14 cellular contexts compared by ENCODE assay signal in the genomic region with DNA sequence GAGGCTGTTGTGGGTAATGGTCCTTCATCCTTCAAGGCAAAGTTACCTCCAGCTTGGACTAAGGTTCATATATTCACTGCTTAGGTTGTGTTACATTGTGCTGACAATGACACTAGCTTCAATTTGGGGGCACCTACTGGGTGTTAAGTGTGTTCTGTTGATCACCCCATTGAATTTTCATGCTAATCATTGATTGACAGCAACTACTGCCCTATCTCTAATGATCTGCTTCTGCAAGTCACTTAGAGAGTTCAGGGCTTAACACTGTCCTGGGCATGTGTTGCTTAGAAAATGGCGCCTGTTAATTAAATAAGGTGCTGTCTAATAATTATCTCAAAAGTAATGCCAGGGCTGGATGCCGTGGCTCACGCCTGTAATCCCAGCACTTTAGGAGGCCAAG. TPM values are rescaled to one million over a fixed set of nuclear protein-coding genes. Genes with fewer than 3 reads are reported as not detected.
DNase-seq lines count a peak whose midpoint lies in the region; ATAC-seq and TF ChIP-seq lines count a peak whose summit lies in the region.
"Had no signal": no experiment of that assay in that cellular context is flagged by ENCODE, and none has a peak within 500 bp of the region (broad histone marks: within the 10 kb centered on the region; RNA-seq: fewer than 3 reads in every experiment).

No MANE protein-coding gene starts in this region.

- H3K27me3 ChIP-seq in body of pancreas (no peaks in the 10 kb centered on the region), liver (ENCODE audit: control insufficient read depth in 4 of 4, insufficient read depth in 4 of 4, low read length in 3 of 4) (no peaks in the 10 kb centered on the region), subcutaneous abdominal adipose tissue (ENCODE audit: control insufficient read depth in 5 of 5, insufficient read depth in 4 of 5, low read length in 5 of 5) (no peaks in the 10 kb centered on the region)
- H3K27me3 ChIP-seq: pancreas, testis had no signal

- H3K27ac Mint-ChIP-seq in HFFc6, result no peak overlapping the region
- no peak overlapping the region for H3K27ac Mint-ChIP-seq in stimulated activated effector memory CD8-positive, alpha-beta T cell treated with anti-CD3 and anti-CD28 coated beads, Interleukin-12 subunit alpha, Interleukin-12 subunit beta, amount 100 ng/mL, for 72 hours
- H3K27ac Mint-ChIP-seq: activated CD8-positive, alpha-beta memory T cell treated with anti-CD3 and anti-CD28 coated beads, Interleukin-2, amount 10 ng/mL, durations not matched to agents 7 days and 5 days had no signal

- no peak for TF ChIP-seq POLR2A in body of pancreas (IDR thresholded peaks at IDR 0.05)

- intact Hi-C loops in body of pancreas (cut with DNase I), result loop anchor here (10.0 kb wide), 1 partner anchor 53 kb away; no protein-coding TSS in a partner anchor

- no peaks in the 10 kb centered on the region for H3K9me3 ChIP-seq in body of pancreas
- H3K9me3 ChIP-seq in liver (ENCODE audit: control insufficient read depth in 4 of 4, low read length in 3 of 4), result no peaks in the 10 kb centered on the region
- H3K9me3 ChIP-seq in subcutaneous abdominal adipose tissue (ENCODE audit: control insufficient read depth in 5 of 5, low read length in 5 of 5), result no peaks in the 10 kb centered on the region
- H3K9me3 ChIP-seq: pancreas, testis had no signal

- H3K27ac ChIP-seq in body of pancreas (peak overlapping the region in 3 of 4 donors; percentile 6 to 88 (median 83)), liver (ENCODE audit: low read depth in 1 of 2, low read length in 2 of 2) (peak overlapping the region; percentile 57 to 94), subcutaneous abdominal adipose tissue (ENCODE audit: low read depth, low read length) (peak overlapping the region; percentile 72)

- WGBS in body of pancreas, 2 donors, result 51 to 71% methylated on average over 3 of the region's 3 CpGs
- WGBS in liver, result 71% methylated on average over 3 of the region's 3 CpGs

- H3K9ac ChIP-seq in liver (ENCODE audit: low read depth in 1 of 2, low read length in 2 of 2) (no peak overlapping the region), subcutaneous abdominal adipose tissue (ENCODE audit: low read length in 5 of 5) (no peak overlapping the region)

- H3K4me1 Mint-ChIP-seq in HFFc6 (ENCODE audit: low read depth), result peaks cover 79% of the 10 kb centered on the region
- H3K4me1 Mint-ChIP-seq in stimulated activated effector memory CD8-positive, alpha-beta T cell treated with anti-CD3 and anti-CD28 coated beads, Interleukin-12 subunit alpha, Interleukin-12 subunit beta, amount 100 ng/mL, for 72 hours, result peaks cover 38% of the 10 kb centered on the region

- no peaks in the 10 kb centered on the region for H3K9me3 Mint-ChIP-seq in HFFc6
- H3K9me3 Mint-ChIP-seq in stimulated activated effector memory CD8-positive, alpha-beta T cell treated with anti-CD3 and anti-CD28 coated beads, Interleukin-12 subunit alpha, Interleukin-12 subunit beta, amount 100 ng/mL, for 72 hours, result no peaks in the 10 kb centered on the region
- H3K9me3 Mint-ChIP-seq: IgD-negative memory B cell had no signal

- DNase-seq in HFFc6 (no peak), body of pancreas (no peak), NCI-H1048 (lab: John Stamatoyannopoulos, UW) (no peak), GM10248 (ENCODE audit: extremely low spot score) (no peak), CD1c-positive myeloid dendritic cell (ENCODE audit: extremely low spot score) (no peak)
- no peak for DNase-seq in stimulated activated effector memory CD8-positive, alpha-beta T cell treated with anti-CD3 and anti-CD28 coated beads, Interleukin-12 subunit alpha, Interleukin-12 subunit beta, amount 100 ng/mL, for 72 hours (ENCODE audit: low spot score in 2 of 2)
- DNase-seq: activated CD8-positive, alpha-beta memory T cell treated with anti-CD3 and anti-CD28 coated beads, Interleukin-2, amount 10 ng/mL, durations not matched to agents 7 days and 5 days; amygdala; NCI-H2081 treated with DMSO at 0.1 percent for 48 hours; pancreas; testis had no signal

- H3K36me3 Mint-ChIP-seq in HFFc6 (ENCODE audit: low read depth), result peaks cover 12% of the 10 kb centered on the region; the same call in 1 of the 2 replicates
- no peaks in the 10 kb centered on the region for H3K36me3 Mint-ChIP-seq in stimulated activated effector memory CD8-positive, alpha-beta T cell treated with anti-CD3 and anti-CD28 coated beads, Interleukin-12 subunit alpha, Interleukin-12 subunit beta, amount 100 ng/mL, for 72 hours
- H3K36me3 Mint-ChIP-seq: activated CD8-positive, alpha-beta memory T cell treated with anti-CD3 and anti-CD28 coated beads, Interleukin-2, amount 10 ng/mL, durations not matched to agents 7 days and 5 days had no signal

- CTCF ChIA-PET in GM10248 (lab: Yijun Ruan, JAX), result interaction anchor here (1.0 to 5.5 kb wide), 9 partner anchors 12 to 207 kb away, joined by 3 to 27 read pairs (median 4); no protein-coding TSS in a partner anchor

- peaks cover 3% of the 10 kb centered on the region; the same call in 1 of the 2 replicates for H3K27me3 Mint-ChIP-seq in HFFc6 (ENCODE audit: insufficient read depth)
- H3K27me3 Mint-ChIP-seq: activated CD8-positive, alpha-beta memory T cell treated with anti-CD3 and anti-CD28 coated beads, Interleukin-2, amount 10 ng/mL, durations not matched to agents 7 days and 5 days; IgD-negative memory B cell had no signal

- POLR2A ChIA-PET in GM10248 (lab: Yijun Ruan, JAX), result interaction anchor here (0.8 kb wide), 1 partner anchor 12 kb away, joined by 3 read pairs; no protein-coding TSS in a partner anchor

- H3K4me3 ChIP-seq in body of pancreas (no peak overlapping the region), liver (ENCODE audit: low read depth in 1 of 3, low read length in 3 of 3) (no peak overlapping the region), subcutaneous abdominal adipose tissue (ENCODE audit: low read depth in 1 of 5, low read length in 5 of 5) (peak overlapping the region in 2 of 5 donors; percentile 3 to 82)
- H3K4me3 ChIP-seq: testis had no signal

- no peak for TF ChIP-seq CTCF in HFFc6 (IDR thresholded peaks at IDR 0.05)
- TF ChIP-seq CTCF in body of pancreas (IDR thresholded peaks at IDR 0.05), result no peak
- no peak for TF ChIP-seq CTCF in liver (IDR thresholded peaks at IDR 0.05; ENCODE audit: low read depth, low read length, missing input control)
- no peak for TF ChIP-seq CTCF in GM10248 (IDR thresholded peaks at IDR 0.05; ENCODE audit: control extremely low read depth, extremely low read depth, low read depth, missing control alignments)

- peak overlapping the region; percentile 91 for H3K4me3 Mint-ChIP-seq in HFFc6
- no peak overlapping the region for H3K4me3 Mint-ChIP-seq in stimulated activated effector memory CD8-positive, alpha-beta T cell treated with anti-CD3 and anti-CD28 coated beads, Interleukin-12 subunit alpha, Interleukin-12 subunit beta, amount 100 ng/mL, for 72 hours
- H3K4me3 Mint-ChIP-seq: activated CD8-positive, alpha-beta memory T cell treated with anti-CD3 and anti-CD28 coated beads, Interleukin-2, amount 10 ng/mL, durations not matched to agents 7 days and 5 days had no signal

- TF ChIP-seq RAD21 in liver (IDR thresholded peaks at IDR 0.05), result no peak

- H3K4me1 ChIP-seq in body of pancreas, result peaks cover 64% of the 10 kb centered on the region
- H3K4me1 ChIP-seq in liver (ENCODE audit: control insufficient read depth in 4 of 4, insufficient read depth in 4 of 4, low read length in 3 of 4), result peaks cover 10 to 77% (median 44%) of the 10 kb centered on the region in 4 donors
- peaks cover 5 to 74% (median 53%) of the 10 kb centered on the region in 5 donors for H3K4me1 ChIP-seq in subcutaneous abdominal adipose tissue (ENCODE audit: control insufficient read depth in 5 of 5, insufficient read depth in 5 of 5, low read length in 5 of 5)

- no peak for ATAC-seq in body of pancreas
- no peak for ATAC-seq in stimulated activated effector memory CD8-positive, alpha-beta T cell treated with anti-CD3 and anti-CD28 coated beads, Interleukin-12 subunit alpha, Interleukin-12 subunit beta, amount 100 ng/mL, for 72 hours
- ATAC-seq: activated CD8-positive, alpha-beta memory T cell treated with anti-CD3 and anti-CD28 coated beads, Interleukin-2, amount 10 ng/mL, durations not matched to agents 7 days and 5 days; pancreas had no signal

- no peaks in the 10 kb centered on the region for H3K36me3 ChIP-seq in body of pancreas (replicated peaks in 1 of 2; ENCODE audit: insufficient read depth in 1 of 2, low read depth in 2 of 2)
- no peaks in the 10 kb centered on the region for H3K36me3 ChIP-seq in liver (ENCODE audit: control insufficient read depth in 4 of 4, insufficient read depth in 3 of 4, low read depth in 1 of 4, low read length in 3 of 4)
- no peaks in the 10 kb centered on the region for H3K36me3 ChIP-seq in subcutaneous abdominal adipose tissue (ENCODE audit: control insufficient read depth in 5 of 5, insufficient read depth in 5 of 5, low read length in 5 of 5)
- H3K36me3 ChIP-seq: pancreas had no signal

TF ChIP-seq in liver, 16 proteins besides CTCF, POLR2A, EP300 and RAD21 (continues in another document):
- TF ChIP-seq YY1 (IDR thresholded peaks at IDR 0.05) (no peak), GABPA (IDR thresholded peaks at IDR 0.05 in 1 of 2, conservative IDR thresholded peaks at IDR 0.05 in 1 of 2) (no peak)

RNA-seq across cellular contexts. Expression of gene FLNB, which starts 3.4 kb away (rescaled TPM):
- 100 to 1,000 TPM in 3 of 6 experiments, 10 to 100 TPM in 3; 93.8 to 117 (median 98.7) TPM for total RNA-seq in HFFc6 (2021; fragmentation: NEBNext Ultra II Directional; extraction: Animal tissue kit (Norgen Biotek cat#: 25700))
- total RNA-seq in body of pancreas, result 100 to 1,000 TPM; 104 to 121 TPM
- total RNA-seq in liver, result 100 to 1,000 TPM in 1 of 2 donors, 10 to 100 TPM in 1; 53.8 to 124 TPM
- polyA plus RNA-seq in liver, result 10 to 100 TPM; 22.9 to 34.7 TPM
